Comparison of ENCODE assay signal across 18 cellular contexts in genomic region chr15:63414474-63415201, GRCh38. TPM values are rescaled to one million over a fixed set of nuclear protein-coding genes. Genes with fewer than 3 reads are reported as not detected.
"Had no signal": no experiment of that assay in that cellular context is flagged by ENCODE, and none has a peak within 500 bp of the region (broad histone marks: within the 10 kb centered on the region; RNA-seq: fewer than 3 reads in every experiment).

No MANE protein-coding gene starts in this region.

- H3K27me3 ChIP-seq: sigmoid colon, spleen had no signal

- H3K9me3 ChIP-seq: esophagus squamous epithelium, lower lobe of right lung, sigmoid colon, spleen, tibial artery had no signal

- H3K4me3 ChIP-seq: esophagus squamous epithelium, lower lobe of right lung, sigmoid colon, spleen, tibial artery had no signal

- ATAC-seq: left colon; lower lobe of right lung; natural killer cell treated with Interleukin-12 subunit alpha and Interleukin-12 subunit beta and Interleukin-15 and Interleukin-18, amount 100 ng/mL, for 72 hours; stimulated activated naive B cell treated with anti-CD40 and anti-IgM and Interleukin-4, amounts not matched to agents 10 μg/mL and 1 μg/mL and 100 μg/mL, for 72 hours had no signal

- DNase-seq: activated CD4-positive, alpha-beta T cell treated with anti-CD3 and anti-CD28 coated beads for 1 hour; activated CD4-positive, alpha-beta T cell treated with anti-CD3 and anti-CD28 coated beads, Interleukin-2, amount 50 U/mL, for 48 hours; activated gamma-delta T cell; amniotic stem cell; effector CD4-positive, alpha-beta T cell; esophagus squamous epithelium; islet precursor cell; left colon; lower lobe of right lung; sigmoid colon; spleen; stimulated activated naive B cell treated with anti-CD40 and anti-IgM and Interleukin-4, amounts not matched to agents 10 μg/mL and 1 μg/mL and 100 μg/mL, for 72 hours; SW 1271; T-helper 2 cell; tibial artery; WERI-Rb-1 had no signal

- H3K36me3 ChIP-seq: esophagus squamous epithelium, lower lobe of right lung, sigmoid colon, spleen, tibial artery, WERI-Rb-1 had no signal

- H3K4me1 Mint-ChIP-seq: stimulated activated naive B cell treated with anti-CD40 and anti-IgM and Interleukin-4, amounts not matched to agents 10 μg/mL and 1 μg/mL and 100 μg/mL, for 72 hours had no signal

- H3K27ac Mint-ChIP-seq: activated naive CD4-positive, alpha-beta T cell treated with anti-CD3 and anti-CD28 coated beads, Interleukin-2, amount 50 U/mL, for 72 hours; natural killer cell treated with Interleukin-12 subunit alpha and Interleukin-12 subunit beta and Interleukin-15 and Interleukin-18, amount 100 ng/mL, for 72 hours; stimulated activated naive B cell treated with anti-CD40 and anti-IgM and Interleukin-4, amounts not matched to agents 10 μg/mL and 1 μg/mL and 100 μg/mL, for 72 hours had no signal

- H3K27ac ChIP-seq: esophagus squamous epithelium, lower lobe of right lung, sigmoid colon, spleen, tibial artery, WERI-Rb-1 had no signal

- H3K9me3 Mint-ChIP-seq: activated naive CD4-positive, alpha-beta T cell treated with anti-CD3 and anti-CD28 coated beads, Interleukin-2, amount 50 U/mL, for 72 hours; natural killer cell treated with Interleukin-12 subunit alpha and Interleukin-12 subunit beta and Interleukin-15 and Interleukin-18, amount 100 ng/mL, for 72 hours; stimulated activated naive B cell treated with anti-CD40 and anti-IgM and Interleukin-4, amounts not matched to agents 10 μg/mL and 1 μg/mL and 100 μg/mL, for 72 hours had no signal

- H3K4me3 Mint-ChIP-seq: natural killer cell treated with Interleukin-12 subunit alpha and Interleukin-12 subunit beta and Interleukin-15 and Interleukin-18, amount 100 ng/mL, for 72 hours; stimulated activated naive B cell treated with anti-CD40 and anti-IgM and Interleukin-4, amounts not matched to agents 10 μg/mL and 1 μg/mL and 100 μg/mL, for 72 hours had no signal

- H3K4me1 ChIP-seq: esophagus squamous epithelium, lower lobe of right lung, sigmoid colon, spleen, tibial artery had no signal

- H3K36me3 Mint-ChIP-seq: activated naive CD4-positive, alpha-beta T cell treated with anti-CD3 and anti-CD28 coated beads, Interleukin-2, amount 50 U/mL, for 72 hours; natural killer cell treated with Interleukin-12 subunit alpha and Interleukin-12 subunit beta and Interleukin-15 and Interleukin-18, amount 100 ng/mL, for 72 hours; stimulated activated naive B cell treated with anti-CD40 and anti-IgM and Interleukin-4, amounts not matched to agents 10 μg/mL and 1 μg/mL and 100 μg/mL, for 72 hours had no signal

RNA-seq across cellular contexts. Expression of gene CA12, which starts 33.0 kb away (rescaled TPM):
- total RNA-seq: natural killer cell treated with Interleukin-12 subunit alpha and Interleukin-12 subunit beta and Interleukin-15 and Interleukin-18, amount 100 ng/mL, for 72 hours had no signal
